8 cellular contexts compared by ENCODE assay signal in genomic region chr20:58308680-58309527, GRCh38. TPM values are rescaled to one million over a fixed set of nuclear protein-coding genes. Genes with fewer than 3 reads are reported as not detected.
DNase-seq lines count a peak whose midpoint lies in the region; ATAC-seq and TF ChIP-seq lines count a peak whose summit lies in the region.

No MANE protein-coding gene starts in this region.

- no peaks in the 10 kb centered on the region for H3K9me3 ChIP-seq in lower lobe of right lung

- H3K36me3 ChIP-seq in lower lobe of right lung, result peaks cover 27% of the 10 kb centered on the region

- peak; percentile 46 for DNase-seq in COR-L47 (lab: John Stamatoyannopoulos, UW)
- peak; percentile 59 for DNase-seq in HK-2 (ENCODE audit: unreplicated experiment)
- peak in 3 of 4 experiments; percentile 44 to 62 (median 59) for DNase-seq in activated CD4-positive, CD25-positive, alpha-beta regulatory T cell (lab: John Stamatoyannopoulos, UW)
- DNase-seq in dermis microvascular lymphatic vessel endothelial cell (ENCODE audit: low read depth in 2 of 2), result peak; percentile 11 to 28
- peak; percentile 77 for DNase-seq in lower lobe of right lung
- DNase-seq in stimulated activated naive CD4-positive, alpha-beta T cell treated with Interleukin-2 at 50 U/mL for 16 hours (lab: John Stamatoyannopoulos, UW), result peak; percentile 49
- no peak for DNase-seq in DMS153 treated with DMSO at 0.1 percent for 48 hours (lab: John Stamatoyannopoulos, UW; ENCODE audit: unreplicated experiment)

- peak overlapping the region; percentile 69 for H3K27ac ChIP-seq in lower lobe of right lung

- H3K4me3 ChIP-seq in lower lobe of right lung, result peak overlapping the region; percentile 98

- intact Hi-C loops in lower lobe of right lung (cut with DNase I), result no loop called here

- H3K27me3 ChIP-seq in lower lobe of right lung (ENCODE audit: low read depth), result no peaks in the 10 kb centered on the region

- H3K4me1 ChIP-seq in lower lobe of right lung, result peaks cover 44% of the 10 kb centered on the region

- no peak for TF ChIP-seq CTCF in lower lobe of right lung (IDR thresholded peaks at IDR 0.05)

- ATAC-seq in GM19467 (IDR thresholded peaks at IDR 0.05; ENCODE audit: unreplicated experiment), result peak; percentile 41
- peak; percentile 78 to 88 for ATAC-seq in lower lobe of right lung

RNA-seq across cellular contexts. Expression of gene RAB22A, which starts 0.6 kb away (rescaled TPM):
- total RNA-seq in dermis microvascular lymphatic vessel endothelial cell (9.1 and 11.1 TPM in 2 replicates), lower lobe of right lung (22.6 TPM)
